ENCODE assay signal across 20 cellular contexts in genomic region chr20:24767623-24768100, GRCh38.
DNase-seq lines count a peak whose midpoint lies in the region; ATAC-seq lines count a peak whose summit lies in the region.
"Had no signal": no experiment of that assay in that cellular context is flagged by ENCODE, and none has a peak within 500 bp of the region (broad histone marks: within the 10 kb centered on the region; RNA-seq: fewer than 3 reads in every experiment).

No MANE protein-coding gene starts in this region.

- H3K27ac Mint-ChIP-seq in T-helper 17 cell, result no peak overlapping the region
- H3K27ac Mint-ChIP-seq: B cell; CD4-positive, alpha-beta memory T cell had no signal

- no peaks in the 10 kb centered on the region for H3K4me1 Mint-ChIP-seq in T-helper 17 cell
- H3K4me1 Mint-ChIP-seq: CD4-positive, alpha-beta memory T cell had no signal

- ATAC-seq in activated CD4-positive, CD25-positive, alpha-beta regulatory T cell treated with anti-CD3 and anti-CD28 coated beads, Interleukin-2, amount 50 U/mL, for 24 hours, result no peak
- ATAC-seq in left lobe of liver (no peak), T-helper 17 cell (no peak), HG02678 (IDR thresholded peaks at IDR 0.05; ENCODE audit: unreplicated experiment) (no peak), HG02642 (IDR thresholded peaks at IDR 0.05; ENCODE audit: poor library complexity, unreplicated experiment) (no peak)

- no peaks in the 10 kb centered on the region for H3K27me3 ChIP-seq in SJCRH30

- H3K36me3 Mint-ChIP-seq in T-helper 17 cell (ENCODE audit: low read depth), result peaks cover 2% of the 10 kb centered on the region
- H3K36me3 Mint-ChIP-seq: CD4-positive, alpha-beta memory T cell; IgD-negative memory B cell had no signal

- peak overlapping the region; percentile 55 for H3K27ac ChIP-seq in SJCRH30
- H3K27ac ChIP-seq: 22Rv1 had no signal

- H3K9me3 ChIP-seq in SJCRH30 (replicated peaks) (no peaks in the 10 kb centered on the region), T-helper 17 cell (ENCODE audit: control insufficient read depth, low read length, poor library complexity, severe bottlenecking) (no peaks in the 10 kb centered on the region)

- no peaks in the 10 kb centered on the region for H3K36me3 ChIP-seq in SJCRH30

- no peak overlapping the region for H3K4me3 ChIP-seq in SJCRH30

- peaks cover 65% of the 10 kb centered on the region for H3K27me3 Mint-ChIP-seq in T-helper 17 cell

- peaks cover 27% of the 10 kb centered on the region for H3K4me1 ChIP-seq in SJCRH30

- DNase-seq in activated CD4-positive, CD25-positive, alpha-beta regulatory T cell treated with anti-CD3 and anti-CD28 coated beads, Interleukin-2, amount 50 U/mL, for 72 hours, result peak; percentile 23
- DNase-seq in SJCRH30, result no peak
- peak; percentile 31 for DNase-seq in left lobe of liver (ENCODE audit: low spot score)
- DNase-seq in stimulated activated CD8-positive, alpha-beta memory T cell treated with anti-CD3 and anti-CD28 coated beads, Interleukin-4, amount 100 ng/mL, for 48 hours, result peak; percentile 18
- no peak for DNase-seq in T-helper 17 cell
- DNase-seq: CD4-positive, alpha-beta memory T cell; DMS79; Karpas-422; NCI-H1417 treated with DMSO at 0.1 percent for 48 hours; NCI-H1930; NCI-H524; NCI-H82; OCI-M1; SHP77 had no signal

- no peak overlapping the region for H3K4me3 Mint-ChIP-seq in T-helper 17 cell
- H3K4me3 Mint-ChIP-seq: B cell; CD4-positive, alpha-beta memory T cell; IgD-negative memory B cell had no signal

Comparison
In these comparisons a context has a peak if more than half of its experiments do, and no peak if none do; other contexts are left out.
1. DNase-seq: peak in activated CD4-positive, CD25-positive, alpha-beta regulatory T cell treated with anti-CD3 and anti-CD28 coated beads, Interleukin-2, amount 50 U/mL, for 72 hours (single experiment), left lobe of liver (single experiment) and stimulated activated CD8-positive, alpha-beta memory T cell treated with anti-CD3 and anti-CD28 coated beads, Interleukin-4, amount 100 ng/mL, for 48 hours (single experiment); none in SJCRH30 (0 of 2) and T-helper 17 cell (0 of 3).